2 cellular contexts compared by ENCODE assay signal in the genomic region with DNA sequence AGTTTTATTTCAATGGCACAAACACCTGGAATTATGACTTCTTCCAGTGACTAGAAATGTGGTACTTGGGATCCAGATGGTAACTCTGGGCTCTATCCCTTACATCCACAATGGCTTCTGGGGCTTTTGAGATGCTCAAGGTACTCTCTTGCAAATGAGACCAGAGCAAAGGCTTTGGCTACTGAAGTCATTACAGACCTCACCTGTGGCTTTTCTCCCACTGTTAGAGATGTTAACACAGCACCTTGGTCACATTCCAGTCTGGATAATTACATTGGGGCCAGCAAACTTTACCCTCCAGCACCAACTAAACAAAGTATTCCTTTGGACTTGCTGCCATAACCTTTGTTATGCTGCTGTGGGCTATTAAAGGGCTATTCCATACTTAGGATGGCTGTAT.
A peak's percentile ranks its signal among the peaks of the same experiment; 100 is the strongest.
TF ChIP-seq lines count a peak whose summit lies in the region.

No MANE protein-coding gene starts in this region.

TF ChIP-seq in GM23338, 12 proteins besides CTCF, POLR2A, EP300 and RAD21 (continued from another document and continues in another):
- TF ChIP-seq REST (IDR thresholded peaks at IDR 0.05; ENCODE audit: unreplicated experiment) (no peak), ZNF331 (CRISPR knock-in tag; IDR thresholded peaks at IDR 0.05; ENCODE audit: low read depth) (no peak), EZH2phosphoT487 (IDR thresholded peaks at IDR 0.05; ENCODE audit: unreplicated experiment) (no peak), ZNF462 (CRISPR knock-in tag; IDR thresholded peaks at IDR 0.05) (0 out of 2 replicates have a peak, but pooled peaks have one; percentile 40), JUNB (IDR thresholded peaks at IDR 0.05; ENCODE audit: unreplicated experiment) (no peak), ETS1 (IDR thresholded peaks at IDR 0.05) (no peak), CREB1 (CRISPR knock-in tag; IDR thresholded peaks at IDR 0.05; ENCODE audit: low read depth) (0 out of 2 replicates have a peak, but pooled peaks have one; percentile 11), ZNF114 (CRISPR knock-in tag; IDR thresholded peaks at IDR 0.05) (no peak), STAT1 (IDR thresholded peaks at IDR 0.05; ENCODE audit: unreplicated experiment) (no peak)

TF ChIP-seq in WTC11, 78 proteins besides CTCF, POLR2A, EP300 and RAD21 (continued from another document):
- TF ChIP-seq, protein P1, sequence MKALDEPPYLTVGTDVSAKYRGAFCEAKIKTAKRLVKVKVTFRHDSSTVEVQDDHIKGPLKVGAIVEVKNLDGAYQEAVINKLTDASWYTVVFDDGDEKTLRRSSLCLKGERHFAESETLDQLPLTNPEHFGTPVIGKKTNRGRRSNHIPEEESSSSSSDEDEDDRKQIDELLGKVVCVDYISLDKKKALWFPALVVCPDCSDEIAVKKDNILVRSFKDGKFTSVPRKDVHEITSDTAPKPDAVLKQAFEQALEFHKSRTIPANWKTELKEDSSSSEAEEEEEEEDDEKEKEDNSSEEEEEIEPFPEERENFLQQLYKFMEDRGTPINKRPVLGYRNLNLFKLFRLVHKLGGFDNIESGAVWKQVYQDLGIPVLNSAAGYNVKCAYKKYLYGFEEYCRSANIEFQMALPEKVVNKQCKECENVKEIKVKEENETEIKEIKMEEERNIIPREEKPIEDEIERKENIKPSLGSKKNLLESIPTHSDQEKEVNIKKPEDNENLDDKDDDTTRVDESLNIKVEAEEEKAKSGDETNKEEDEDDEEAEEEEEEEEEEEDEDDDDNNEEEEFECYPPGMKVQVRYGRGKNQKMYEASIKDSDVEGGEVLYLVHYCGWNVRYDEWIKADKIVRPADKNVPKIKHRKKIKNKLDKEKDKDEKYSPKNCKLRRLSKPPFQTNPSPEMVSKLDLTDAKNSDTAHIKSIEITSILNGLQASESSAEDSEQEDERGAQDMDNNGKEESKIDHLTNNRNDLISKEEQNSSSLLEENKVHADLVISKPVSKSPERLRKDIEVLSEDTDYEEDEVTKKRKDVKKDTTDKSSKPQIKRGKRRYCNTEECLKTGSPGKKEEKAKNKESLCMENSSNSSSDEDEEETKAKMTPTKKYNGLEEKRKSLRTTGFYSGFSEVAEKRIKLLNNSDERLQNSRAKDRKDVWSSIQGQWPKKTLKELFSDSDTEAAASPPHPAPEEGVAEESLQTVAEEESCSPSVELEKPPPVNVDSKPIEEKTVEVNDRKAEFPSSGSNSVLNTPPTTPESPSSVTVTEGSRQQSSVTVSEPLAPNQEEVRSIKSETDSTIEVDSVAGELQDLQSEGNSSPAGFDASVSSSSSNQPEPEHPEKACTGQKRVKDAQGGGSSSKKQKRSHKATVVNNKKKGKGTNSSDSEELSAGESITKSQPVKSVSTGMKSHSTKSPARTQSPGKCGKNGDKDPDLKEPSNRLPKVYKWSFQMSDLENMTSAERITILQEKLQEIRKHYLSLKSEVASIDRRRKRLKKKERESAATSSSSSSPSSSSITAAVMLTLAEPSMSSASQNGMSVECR (CRISPR knock-in tag; IDR thresholded peaks at IDR 0.05; ENCODE audit: borderline replicate concordance), result no peak
- TF ChIP-seq GABPB1 (CRISPR knock-in tag; IDR thresholded peaks at IDR 0.05) (no peak), CREB1 (CRISPR knock-in tag; IDR thresholded peaks at IDR 0.05) (no peak), JUN (CRISPR knock-in tag; IDR thresholded peaks at IDR 0.05) (no peak), AR (CRISPR knock-in tag; IDR thresholded peaks at IDR 0.05) (no peak), CBFB (CRISPR knock-in tag; IDR thresholded peaks at IDR 0.05; ENCODE audit: low read depth) (no peak), GRHL2 (CRISPR knock-in tag; IDR thresholded peaks at IDR 0.05; ENCODE audit: insufficient replicate concordance, severe bottlenecking) (no peak), FOXJ3 (CRISPR knock-in tag; IDR thresholded peaks at IDR 0.05; ENCODE audit: borderline replicate concordance) (no peak), ELF4 (CRISPR knock-in tag; IDR thresholded peaks at IDR 0.05; ENCODE audit: low read depth) (no peak), GTF2I (CRISPR knock-in tag; conservative IDR thresholded peaks at IDR 0.05) (no peak), ETV6 (CRISPR knock-in tag; IDR thresholded peaks at IDR 0.05) (no peak), FOXK1 (CRISPR knock-in tag; IDR thresholded peaks at IDR 0.05) (no peak), OVOL2 (CRISPR knock-in tag; IDR thresholded peaks at IDR 0.05; ENCODE audit: borderline replicate concordance) (no peak), RELA (CRISPR knock-in tag; IDR thresholded peaks at IDR 0.05; ENCODE audit: borderline replicate concordance) (no peak), SOX15 (CRISPR knock-in tag; IDR thresholded peaks at IDR 0.05) (no peak), ZNF423 (CRISPR knock-in tag; IDR thresholded peaks at IDR 0.05) (no peak)
- TF ChIP-seq, protein P2, sequence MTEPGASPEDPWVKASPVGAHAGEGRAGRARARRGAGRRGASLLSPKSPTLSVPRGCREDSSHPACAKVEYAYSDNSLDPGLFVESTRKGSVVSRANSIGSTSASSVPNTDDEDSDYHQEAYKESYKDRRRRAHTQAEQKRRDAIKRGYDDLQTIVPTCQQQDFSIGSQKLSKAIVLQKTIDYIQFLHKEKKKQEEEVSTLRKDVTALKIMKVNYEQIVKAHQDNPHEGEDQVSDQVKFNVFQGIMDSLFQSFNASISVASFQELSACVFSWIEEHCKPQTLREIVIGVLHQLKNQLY (CRISPR knock-in tag; IDR thresholded peaks at IDR 0.05), result no peak
- TF ChIP-seq, protein P3, sequence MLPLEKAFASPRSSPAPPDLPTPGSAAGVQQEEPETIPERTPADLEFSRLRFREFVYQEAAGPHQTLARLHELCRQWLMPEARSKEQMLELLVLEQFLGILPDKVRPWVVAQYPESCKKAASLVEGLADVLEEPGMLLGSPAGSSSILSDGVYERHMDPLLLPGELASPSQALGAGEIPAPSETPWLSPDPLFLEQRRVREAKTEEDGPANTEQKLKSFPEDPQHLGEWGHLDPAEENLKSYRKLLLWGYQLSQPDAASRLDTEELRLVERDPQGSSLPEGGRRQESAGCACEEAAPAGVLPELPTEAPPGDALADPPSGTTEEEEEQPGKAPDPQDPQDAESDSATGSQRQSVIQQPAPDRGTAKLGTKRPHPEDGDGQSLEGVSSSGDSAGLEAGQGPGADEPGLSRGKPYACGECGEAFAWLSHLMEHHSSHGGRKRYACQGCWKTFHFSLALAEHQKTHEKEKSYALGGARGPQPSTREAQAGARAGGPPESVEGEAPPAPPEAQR (CRISPR knock-in tag; IDR thresholded peaks at IDR 0.05), result no peak
